ENCODE assay signal across 10 cellular contexts in genomic region chr7:34596887-34597286, GRCh38.
DNase-seq lines count a peak whose midpoint lies in the region; ATAC-seq, FAIRE-seq and TF ChIP-seq lines count a peak whose summit lies in the region.
"Had no signal": no experiment of that assay in that cellular context is flagged by ENCODE, and none has a peak within 500 bp of the region (broad histone marks: within the 10 kb centered on the region; RNA-seq: fewer than 3 reads in every experiment).

No MANE protein-coding gene starts in this region.

- H3K36me3 ChIP-seq in PC-3 (ENCODE audit: low read depth, low read length) (no peaks in the 10 kb centered on the region), gastrocnemius medialis (no peaks in the 10 kb centered on the region)

- no peaks in the 10 kb centered on the region for H3F3A ChIP-seq in PC-3 (ENCODE audit: low read length, unreplicated experiment)

- no peak overlapping the region for H2AFZ ChIP-seq in PC-3 (ENCODE audit: low read length)

- no peak overlapping the region for H3K27ac Mint-ChIP-seq in Calu3 (ENCODE audit: unreplicated experiment)
- no peak overlapping the region for H3K27ac Mint-ChIP-seq in activated naive CD4-positive, alpha-beta T cell treated with anti-CD3 and anti-CD28 coated beads for 36 hours
- H3K27ac Mint-ChIP-seq: stimulated activated naive CD8-positive, alpha-beta T cell treated with anti-CD3 and anti-CD28 coated beads, Interleukin-15, Interleukin-2, amounts not matched to agents 100 ng/mL and 50 ng/mL, for 24 hours had no signal

- no peaks in the 10 kb centered on the region for H3K36me3 Mint-ChIP-seq in Calu3 (ENCODE audit: insufficient read depth, unreplicated experiment)
- H3K36me3 Mint-ChIP-seq in activated naive CD4-positive, alpha-beta T cell treated with anti-CD3 and anti-CD28 coated beads for 36 hours (ENCODE audit: low read depth): no peaks in the 10 kb centered on the region

- no peak overlapping the region for H3K9ac ChIP-seq in PC-3 (ENCODE audit: low read length)

- H3K4me1 ChIP-seq in PC-3 (ENCODE audit: insufficient read depth, low read length) (no peaks in the 10 kb centered on the region), foreskin keratinocyte (no peaks in the 10 kb centered on the region), gastrocnemius medialis (no peaks in the 10 kb centered on the region)

- peak; percentile 35 for FAIRE-seq in GM18507 (lab: Jason Lieb, UNC)
- FAIRE-seq: frontal cortex had no signal

- no peak overlapping the region for H3K4me3 Mint-ChIP-seq in Calu3 (ENCODE audit: low read depth, unreplicated experiment)
- H3K4me3 Mint-ChIP-seq in activated naive CD4-positive, alpha-beta T cell treated with anti-CD3 and anti-CD28 coated beads for 36 hours: no peak overlapping the region
- H3K4me3 Mint-ChIP-seq: stimulated activated naive CD8-positive, alpha-beta T cell treated with anti-CD3 and anti-CD28 coated beads, Interleukin-15, Interleukin-2, amounts not matched to agents 100 ng/mL and 50 ng/mL, for 24 hours had no signal

- H3K79me2 ChIP-seq in PC-3 (ENCODE audit: low read length): no peaks in the 10 kb centered on the region

- POLR2A ChIA-PET in PC-3 (lab: Charles Lee; ENCODE audit: unreplicated experiment): no interaction called here

- H3K4me1 Mint-ChIP-seq in Calu3 (ENCODE audit: low read depth, unreplicated experiment): no peaks in the 10 kb centered on the region
- no peaks in the 10 kb centered on the region for H3K4me1 Mint-ChIP-seq in activated naive CD4-positive, alpha-beta T cell treated with anti-CD3 and anti-CD28 coated beads for 36 hours (ENCODE audit: low read depth)

- CTCF ChIA-PET in Calu3 (lab: Charles Lee): interaction anchor here (1.0 to 2.4 kb wide), 7 partner anchors 10 to 615 kb away, joined by 3 to 42 read pairs (median 5); no protein-coding TSS in a partner anchor
- CTCF ChIA-PET in PC-3 (lab: Charles Lee): interaction anchor here (1.0 kb wide), 1 partner anchor 276 kb away, joined by 3 read pairs; no protein-coding TSS in a partner anchor
- CTCF ChIA-PET in activated naive CD4-positive, alpha-beta T cell treated with anti-CD3 and anti-CD28 coated beads for 36 hours (lab: Charles Lee): interaction anchor here (0.6 to 1.7 kb wide), 4 partner anchors 9 to 276 kb away, joined by 3 to 4 read pairs (median 4); no protein-coding TSS in a partner anchor

- no peaks in the 10 kb centered on the region for H3K27me3 Mint-ChIP-seq in Calu3 (ENCODE audit: unreplicated experiment)
- no peaks in the 10 kb centered on the region for H3K27me3 Mint-ChIP-seq in activated naive CD4-positive, alpha-beta T cell treated with anti-CD3 and anti-CD28 coated beads for 36 hours (ENCODE audit: low read depth)
- H3K27me3 Mint-ChIP-seq: stimulated activated naive CD8-positive, alpha-beta T cell treated with anti-CD3 and anti-CD28 coated beads, Interleukin-15, Interleukin-2, amounts not matched to agents 100 ng/mL and 50 ng/mL, for 24 hours had no signal

- TF ChIP-seq CTCF in Calu3 (IDR thresholded peaks at IDR 0.05; ENCODE audit: unreplicated experiment) (peak; percentile 65), PC-3 (conservative IDR thresholded peaks at IDR 0.05; ENCODE audit: low read depth, low read length) (peak; percentile 63), foreskin keratinocyte (conservative IDR thresholded peaks at IDR 0.05) (peak; percentile 69), gastrocnemius medialis (IDR thresholded peaks at IDR 0.05 in 4 of 5, conservative IDR thresholded peaks at IDR 0.05 in 1 of 5) (no peak)

- H3K27ac ChIP-seq in PC-3 (ENCODE audit: low read length) (no peak overlapping the region), foreskin keratinocyte (no peak overlapping the region), gastrocnemius medialis (no peak overlapping the region)

- BruUV-seq in Calu3 (replicated peaks; lab: Mats Ljungman, UMichigan) (no TSS peak), PC-3 (replicated peaks; lab: Mats Ljungman, UMichigan) (no TSS peak)

- H3K9me3 Mint-ChIP-seq in Calu3 (ENCODE audit: low read depth, unreplicated experiment): peaks cover 2% of the 10 kb centered on the region
- H3K9me3 Mint-ChIP-seq in activated naive CD4-positive, alpha-beta T cell treated with anti-CD3 and anti-CD28 coated beads for 36 hours: no peaks in the 10 kb centered on the region
- H3K9me3 Mint-ChIP-seq: stimulated activated naive CD8-positive, alpha-beta T cell treated with anti-CD3 and anti-CD28 coated beads, Interleukin-15, Interleukin-2, amounts not matched to agents 100 ng/mL and 50 ng/mL, for 24 hours had no signal

- H3K9me3 ChIP-seq in PC-3 (ENCODE audit: low read length) (no peaks in the 10 kb centered on the region), gastrocnemius medialis (no peaks in the 10 kb centered on the region)

- no peaks in the 10 kb centered on the region for H4K20me1 ChIP-seq in PC-3 (ENCODE audit: low read length)

- H3K4me2 ChIP-seq in PC-3 (ENCODE audit: low read length): no peak overlapping the region

- H3K4me3 ChIP-seq in PC-3 (ENCODE audit: low read length): no peak overlapping the region
- no peak overlapping the region for H3K4me3 ChIP-seq in gastrocnemius medialis

- TF ChIP-seq POLR2A in gastrocnemius medialis (IDR thresholded peaks at IDR 0.05): no peak

- no peaks in the 10 kb centered on the region for H3K9me2 ChIP-seq in PC-3 (replicated peaks; ENCODE audit: low read length)

- ATAC-seq in PC-3 (no peak), foreskin keratinocyte (peak; percentile 62), gastrocnemius medialis (no peak)

- intact Hi-C loops in Calu3 (cut with micrococcal nuclease; ENCODE audit: unreplicated experiment): loop anchor here (1.0 to 2.0 kb wide), 4 partner anchors 166 to 506 kb away; no protein-coding TSS in a partner anchor
- intact Hi-C loops in PC-3 (cut with micrococcal nuclease): no loop called here
- intact Hi-C loops in gastrocnemius medialis (cut with DNase I; ENCODE audit: low total_unique reads): no loop called here
- intact Hi-C loops in activated naive CD4-positive, alpha-beta T cell treated with anti-CD3 and anti-CD28 coated beads for 36 hours (cut with micrococcal nuclease): loop anchor here (1.0 to 5.0 kb wide), 2 partner anchors 276 to 505 kb away; no protein-coding TSS in a partner anchor

- in situ Hi-C loops in gastrocnemius medialis (cut with MboI; ENCODE audit: low sequenced_read_pairs in 4 of 4): no loop called here

- H3K27me3 ChIP-seq in PC-3 (ENCODE audit: low read length): peaks cover 36% of the 10 kb centered on the region
- no peaks in the 10 kb centered on the region for H3K27me3 ChIP-seq in foreskin keratinocyte
- no peaks in the 10 kb centered on the region for H3K27me3 ChIP-seq in gastrocnemius medialis

- DNase-seq in Calu3 (peak; percentile 40), GM18507 (ENCODE audit: extremely low spot score, insufficient read length, low read depth) (no peak), PC-3 (peak; percentile 46), foreskin keratinocyte (peak; percentile 7 to 40), gastrocnemius medialis (no peak), amniotic stem cell (lab: John Stamatoyannopoulos, UW) (no peak)
- no peak for DNase-seq in activated T-cell treated with anti-CD3 and anti-CD28 coated beads, Interleukin-2, amount 50 U/mL, for 48 hours
- DNase-seq in activated naive CD4-positive, alpha-beta T cell treated with anti-CD3 and anti-CD28 coated beads for 36 hours: no peak

Comparison
In these comparisons a context has a peak if more than half of its experiments do, and no peak if none do; other contexts are left out.
1. DNase-seq: peak in Calu3 (single experiment), PC-3 (single experiment) and foreskin keratinocyte (2 of 2); none in GM18507 (single experiment), gastrocnemius medialis (0 of 2), activated T-cell treated with anti-CD3 and anti-CD28 coated beads, Interleukin-2, amount 50 U/mL, for 48 hours (0 of 2), activated naive CD4-positive, alpha-beta T cell treated with anti-CD3 and anti-CD28 coated beads for 36 hours (single experiment) and amniotic stem cell (single experiment).
2. CTCF ChIP-seq: peak in Calu3 (single experiment), PC-3 (single experiment) and foreskin keratinocyte (single experiment); none in gastrocnemius medialis (0 of 5).
3. intact Hi-C loops: an anchor here in Calu3 (1.0 to 2.0 kb wide) and activated naive CD4-positive, alpha-beta T cell treated with anti-CD3 and anti-CD28 coated beads for 36 hours (1.0 to 5.0 kb wide); none called in PC-3 and gastrocnemius medialis.